ENCODE assay signal across 15 cellular contexts in genomic region chr3:66423791-66424190, GRCh38.
DNase-seq lines count a peak whose midpoint lies in the region; ATAC-seq, FAIRE-seq and TF ChIP-seq lines count a peak whose summit lies in the region.
"Had no signal": no experiment of that assay in that cellular context is flagged by ENCODE, and none has a peak within 500 bp of the region (broad histone marks: within the 10 kb centered on the region; RNA-seq: fewer than 3 reads in every experiment).

No MANE protein-coding gene starts in this region.

- H3K27ac ChIP-seq in lower lobe of right lung, result no peak overlapping the region
- H3K27ac ChIP-seq in CD4-positive, alpha-beta memory T cell (ENCODE audit: low read depth, low read length), result no peak overlapping the region
- H3K27ac ChIP-seq: SJSA1, WERI-Rb-1 had no signal

- H3K36me3 ChIP-seq in lower lobe of right lung, result no peaks in the 10 kb centered on the region
- H3K36me3 ChIP-seq in CD4-positive, alpha-beta memory T cell (ENCODE audit: insufficient read depth, low read length), result peaks cover 5% of the 10 kb centered on the region
- H3K36me3 ChIP-seq: SJSA1, WERI-Rb-1 had no signal

- H3K27me3 Mint-ChIP-seq in brain, result no peaks in the 10 kb centered on the region
- no peaks in the 10 kb centered on the region for H3K27me3 Mint-ChIP-seq in CD4-positive, alpha-beta memory T cell

- FAIRE-seq in urothelium cell line (lab: Jason Lieb, UNC), result no peak

- peak overlapping the region in 3 of 5 experiments; percentile 71 to 91 (median 88) for H3K27ac Mint-ChIP-seq in brain
- peak overlapping the region in 3 of 7 donors; percentile 18 to 78 (median 69) for H3K27ac Mint-ChIP-seq in CD4-positive, alpha-beta memory T cell
- H3K27ac Mint-ChIP-seq: activated T-helper 2 cell treated with anti-CD3 and anti-CD28 coated beads, Interferon-gamma antibody, Interleukin-2, Interleukin-4, amounts not matched to agents 10 μg/mL and 5 μg/mL and 100 μg/mL, durations not matched to agents 14 hours and 24 hours and 36 hours had no signal

- H3K4me1 ChIP-seq in lower lobe of right lung, result peaks cover 30% of the 10 kb centered on the region
- H3K4me1 ChIP-seq in CD4-positive, alpha-beta memory T cell (ENCODE audit: insufficient read depth, low read length), result peaks cover 6% of the 10 kb centered on the region

- CTCF ChIA-PET in CD4-positive, alpha-beta memory T cell (lab: Charles Lee; ENCODE audit: partially characterized antibody), result interaction anchor here (2.7 kb wide), 1 partner anchor 16 kb away, joined by 16 read pairs; no protein-coding TSS in a partner anchor

- no peak overlapping the region for H3K4me3 ChIP-seq in lower lobe of right lung
- H3K4me3 ChIP-seq in CD4-positive, alpha-beta memory T cell (ENCODE audit: low read length in 2 of 2), result no peak overlapping the region
- H3K4me3 ChIP-seq: SJSA1 had no signal

- H3K4me3 Mint-ChIP-seq in brain, result no peak overlapping the region
- no peak overlapping the region for H3K4me3 Mint-ChIP-seq in CD4-positive, alpha-beta memory T cell

- H3K36me3 Mint-ChIP-seq in brain, result peaks cover 93% of the 10 kb centered on the region
- peaks cover 50 to 51% of the 10 kb centered on the region in 2 donors for H3K36me3 Mint-ChIP-seq in CD4-positive, alpha-beta memory T cell

- no peaks in the 10 kb centered on the region for H3K27me3 ChIP-seq in lower lobe of right lung (ENCODE audit: low read depth)
- no peaks in the 10 kb centered on the region for H3K27me3 ChIP-seq in CD4-positive, alpha-beta memory T cell (ENCODE audit: insufficient read depth, low read length)
- H3K27me3 ChIP-seq: SJSA1 had no signal

- peaks cover 61% of the 10 kb centered on the region for H3K4me1 Mint-ChIP-seq in brain
- H3K4me1 Mint-ChIP-seq in CD4-positive, alpha-beta memory T cell, result peaks cover 42 to 79% (median 61%) of the 10 kb centered on the region in 4 donors

- H3K9me3 ChIP-seq in lower lobe of right lung, result peaks cover 7% of the 10 kb centered on the region
- H3K9me3 ChIP-seq in CD4-positive, alpha-beta memory T cell (ENCODE audit: control insufficient read depth in 1 of 2, low read length in 2 of 2), result no peaks in the 10 kb centered on the region

- ATAC-seq in lower lobe of right lung, result peak; percentile 6 to 14
- no peak for ATAC-seq in omental fat pad (ENCODE audit: low FRiP score)
- no peak for ATAC-seq in HG03457 (IDR thresholded peaks at IDR 0.05; ENCODE audit: unreplicated experiment)

- intact Hi-C loops in lower lobe of right lung (cut with DNase I), result no loop called here
- intact Hi-C loops in CD4-positive, alpha-beta memory T cell (cut with micrococcal nuclease), result no loop called here

- peaks cover 40 to 54% (median 42%) of the 10 kb centered on the region in 5 experiments for H3K9me3 Mint-ChIP-seq in brain
- H3K9me3 Mint-ChIP-seq in CD4-positive, alpha-beta memory T cell, result peaks cover 3 to 32% (median 25%) of the 10 kb centered on the region in 8 donors

- TF ChIP-seq CTCF in brain (conservative IDR thresholded peaks at IDR 0.05) (no peak), lower lobe of right lung (IDR thresholded peaks at IDR 0.05) (no peak), omental fat pad (IDR thresholded peaks at IDR 0.05) (no peak)

- POLR2A ChIA-PET in CD4-positive, alpha-beta memory T cell (lab: Charles Lee; ENCODE audit: partially characterized antibody), result no interaction called here

- peak; percentile 16 for DNase-seq in stimulated activated CD4-positive, alpha-beta T cell treated with anti-CD3 and anti-CD28 coated beads, Interleukin-4, amount 100 ng/mL, for 24 hours
- DNase-seq in stimulated activated CD4-positive, alpha-beta T cell treated with anti-CD3 and anti-CD28 coated beads, Interleukin-2, amount 100 ng/mL, for 24 hours, result no peak
- no peak for DNase-seq in lower lobe of right lung
- DNase-seq in omental fat pad (ENCODE audit: low spot score), result no peak
- no peak for DNase-seq in CD4-positive, alpha-beta memory T cell
- DNase-seq in urothelium cell line (ENCODE audit: low spot score), result no peak
- DNase-seq: GF-D8; kidney glomerular epithelial cell; NCI-H187 treated with DMSO at 0.1 percent for 48 hours; stimulated activated CD4-positive, alpha-beta T cell treated with anti-CD3 and anti-CD28 coated beads, Interleukin-12 subunit alpha, Interleukin-12 subunit beta, amount 100 ng/mL, for 4 hours; WERI-Rb-1 had no signal

Comparison
In these comparisons a context has a peak if more than half of its experiments do, and no peak if none do; other contexts are left out.
1. ATAC-seq: peak in lower lobe of right lung (2 of 2); none in omental fat pad (single experiment) and HG03457 (single experiment).